ENCODE assay signal across 32 cellular contexts in the genomic region with DNA sequence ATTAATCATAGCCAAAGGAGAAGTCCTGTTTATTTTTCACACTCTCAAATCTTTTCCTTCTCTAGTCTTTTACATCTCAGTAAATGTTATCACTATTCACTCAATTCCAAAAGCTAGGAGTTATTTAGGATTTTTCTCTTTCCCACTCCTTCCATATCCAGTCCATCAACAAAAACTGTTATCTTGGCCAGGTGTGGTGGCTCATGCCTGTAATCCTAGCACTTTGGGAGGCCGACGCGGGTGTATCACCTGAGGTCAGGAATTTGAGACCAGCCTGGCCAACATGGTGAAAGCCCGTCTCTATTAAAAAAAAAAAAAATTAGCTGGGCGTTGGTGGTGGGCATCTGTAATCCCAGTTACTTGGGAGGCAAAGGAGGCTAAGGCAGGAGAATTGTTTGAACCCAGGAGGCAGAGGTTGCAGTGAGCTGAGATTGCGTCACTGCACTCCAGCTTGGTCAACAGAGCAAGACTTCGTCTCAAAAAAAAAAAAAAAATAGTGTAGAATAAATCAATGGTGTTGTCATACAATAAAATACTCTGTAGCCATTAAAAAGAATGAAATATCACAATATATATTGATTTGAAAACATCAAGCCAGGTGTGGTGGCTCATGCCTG.
"Had no signal": no experiment of that assay in that cellular context is flagged by ENCODE, and none has a peak within 500 bp of the region (broad histone marks: within the 10 kb centered on the region; RNA-seq: fewer than 3 reads in every experiment).

No MANE protein-coding gene starts in this region.

- ATAC-seq: activated CD8-positive, alpha-beta T cell treated with anti-CD3 and anti-CD28 coated beads for 36 hours; activated naive CD8-positive, alpha-beta T cell treated with anti-CD3 and anti-CD28 coated beads, Interleukin-2, amount 50 U/mL, for 24 hours; activated T-cell treated with anti-CD3 and anti-CD28 coated beads, Interleukin-2, amount 50 U/mL, for 4 hours; SK-N-SH treated with all-trans-retinoic acid at 6 μM for 48 hours; T-cell had no signal

- H3K9me3 ChIP-seq: MG63, Peyer's patch had no signal

- H3K27ac Mint-ChIP-seq: activated B cell treated with CpG ODN at 0.5 μM for 24 hours; activated CD8-positive, alpha-beta T cell treated with anti-CD3 and anti-CD28 coated beads for 36 hours; activated naive CD4-positive, alpha-beta T cell treated with anti-CD3 and anti-CD28 coated beads, Interleukin-2, amount 10 ng/mL, durations not matched to agents 7 days and 5 days; activated naive CD8-positive, alpha-beta T cell; activated naive CD8-positive, alpha-beta T cell treated with anti-CD3 and anti-CD28 coated beads, Interleukin-2, amount 50 U/mL, for 24 hours; brain had no signal

- H3K4me1 ChIP-seq: Peyer's patch had no signal

- H3K27me3 Mint-ChIP-seq: activated B cell treated with CpG ODN at 0.5 μM for 24 hours; activated CD8-positive, alpha-beta T cell treated with anti-CD3 and anti-CD28 coated beads for 36 hours; activated naive CD4-positive, alpha-beta T cell treated with anti-CD3 and anti-CD28 coated beads, Interleukin-2, amount 10 ng/mL, durations not matched to agents 7 days and 5 days; activated naive CD8-positive, alpha-beta T cell; activated naive CD8-positive, alpha-beta T cell treated with anti-CD3 and anti-CD28 coated beads, Interleukin-2, amount 50 U/mL, for 24 hours; T-cell had no signal

- DNase-seq: activated B cell treated with CpG ODN at 0.5 μM for 24 hours; activated CD4-positive, alpha-beta T cell treated with anti-CD3 and anti-CD28 coated beads for 4 hours; activated CD4-positive, CD25-positive, alpha-beta regulatory T cell treated with anti-CD3 and anti-CD28 coated beads, Interleukin-2, amount 50 U/mL, for 72 hours; activated CD8-positive, alpha-beta T cell treated with anti-CD3 and anti-CD28 coated beads for 36 hours; activated naive CD4-positive, alpha-beta T cell treated with anti-CD3 and anti-CD28 coated beads, Interleukin-2, amount 10 ng/mL, durations not matched to agents 7 days and 5 days; activated naive CD8-positive, alpha-beta T cell treated with anti-CD3 and anti-CD28 coated beads, Interleukin-2, amount 50 U/mL, for 24 hours; activated T-cell treated with anti-CD3 and anti-CD28 coated beads for 4 hours; activated T-cell treated with anti-CD3 and anti-CD28 coated beads, Interleukin-2, amount 50 U/mL, for 4 hours; anterior cingulate cortex; caudate nucleus; cerebellar nuclear complex; Kasumi-1; KG1; MG63; NCI-H1048; NCI-H1105 treated with DMSO at 0.1 percent for 48 hours; NCI-H1436; NCI-H1694; NCI-H1930; NCI-H345; NCI-H524 treated with DMSO at 0.1 percent for 48 hours; Peyer's patch; RPMI8226; SHP77 treated with DMSO at 0.1 percent for 48 hours; T-cell; T-helper 9 cell had no signal

- H3K4me3 Mint-ChIP-seq: activated B cell treated with CpG ODN at 0.5 μM for 24 hours; activated CD8-positive, alpha-beta T cell treated with anti-CD3 and anti-CD28 coated beads for 36 hours; activated naive CD4-positive, alpha-beta T cell treated with anti-CD3 and anti-CD28 coated beads, Interleukin-2, amount 10 ng/mL, durations not matched to agents 7 days and 5 days; activated naive CD8-positive, alpha-beta T cell; activated naive CD8-positive, alpha-beta T cell treated with anti-CD3 and anti-CD28 coated beads, Interleukin-2, amount 50 U/mL, for 24 hours; activated T-cell treated with anti-CD3 and anti-CD28 coated beads, Interleukin-2, amount 50 U/mL, for 4 hours; activated T-helper 1 cell treated with anti-CD3 and anti-CD28 coated beads, Interleukin-12 subunit alpha, Interleukin-12 subunit beta, Interleukin-2, Interleukin-4 antibody, amounts not matched to agents 30 ng/mL and 10 ng/mL and 1 ng/mL, durations not matched to agents 14 hours and 24 hours and 36 hours; brain; T-cell had no signal

- H3K4me3 ChIP-seq: MG63, Peyer's patch had no signal

- FAIRE-seq: bronchial epithelial cell had no signal

- H3K27ac ChIP-seq: Peyer's patch, VCaP had no signal

- H3K27me3 ChIP-seq: MG63, Peyer's patch had no signal

- H3K36me3 Mint-ChIP-seq: activated naive CD8-positive, alpha-beta T cell; brain; T-cell had no signal

- H3K36me3 ChIP-seq: MG63, Peyer's patch had no signal
